ENCODE assay signal across 9 cellular contexts in the genomic region with DNA sequence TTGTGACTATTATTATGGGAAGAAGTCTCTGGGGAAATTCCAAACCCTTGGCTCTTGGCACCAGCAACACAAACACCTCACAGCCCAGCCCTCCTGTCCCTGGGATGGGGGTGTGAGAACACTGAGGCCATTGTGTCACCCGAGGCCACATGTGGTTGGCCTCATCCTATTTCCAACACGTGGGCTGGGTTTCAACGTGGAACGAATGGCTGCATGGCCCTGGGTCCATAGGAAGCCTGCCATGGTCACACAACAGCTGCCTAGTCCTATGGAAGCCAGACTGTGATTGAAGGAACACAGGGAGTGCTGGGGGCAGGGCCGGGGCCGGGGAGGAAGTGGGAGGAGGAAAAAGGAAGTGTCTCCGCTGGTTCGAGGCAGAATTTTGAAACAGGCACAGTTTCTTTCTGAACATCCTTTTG. TPM values are rescaled to one million over a fixed set of nuclear protein-coding genes. Genes with fewer than 3 reads are reported as not detected.
DNase-seq lines count a peak whose midpoint lies in the region; ATAC-seq and TF ChIP-seq lines count a peak whose summit lies in the region.
"Had no signal": no experiment of that assay in that cellular context is flagged by ENCODE, and none has a peak within 500 bp of the region (broad histone marks: within the 10 kb centered on the region; RNA-seq: fewer than 3 reads in every experiment).

No MANE protein-coding gene starts in this region.

- no peak overlapping the region for H3K27ac ChIP-seq in right cardiac atrium (ENCODE audit: low read length)
- H3K27ac ChIP-seq in upper lobe of left lung = peak overlapping the region in 1 of 4 donors; percentile 42

- H3K27ac Mint-ChIP-seq in osteocyte (ENCODE audit: unreplicated experiment) = no peak overlapping the region

- TF ChIP-seq EP300 in upper lobe of left lung (IDR thresholded peaks at IDR 0.05) = no peak

- ATAC-seq in Right ventricle myocardium superior (ENCODE audit: poor library complexity) = peak; percentile 45
- peak; percentile 55 to 69 for ATAC-seq in right cardiac atrium
- ATAC-seq in upper lobe of left lung (ENCODE audit: low FRiP score in 2 of 2) = peak in 1 of 2 donors; percentile 82
- no peak for ATAC-seq in GM21576 (IDR thresholded peaks at IDR 0.05; ENCODE audit: unreplicated experiment)

- H3K9me3 ChIP-seq in right cardiac atrium (ENCODE audit: control insufficient read depth, low read length) (no peaks in the 10 kb centered on the region), upper lobe of left lung (no peaks in the 10 kb centered on the region)

- DNase-seq in Right ventricle myocardium superior (peak; percentile 53), cardiac septum (ENCODE audit: low spot score) (no peak), RPMI7951 (ENCODE audit: low read depth) (peak; percentile 75), right cardiac atrium (peak in 2 of 3 donors; percentile 60 to 63), upper lobe of left lung (peak; percentile 46 to 54), osteocyte (ENCODE audit: extremely low spot score, unreplicated experiment) (no peak), cortex of kidney (lab: John Stamatoyannopoulos, UW) (no peak)
- DNase-seq: GOT3 had no signal

- intact Hi-C loops in Right ventricle myocardium superior (cut with DNase I) = no loop called here
- intact Hi-C loops in cardiac septum (cut with DNase I) = no loop called here
- intact Hi-C loops in right cardiac atrium (cut with DNase I) = no loop called here

- no peaks in the 10 kb centered on the region for H3K27me3 Mint-ChIP-seq in osteocyte (ENCODE audit: unreplicated experiment)

- TF ChIP-seq POLR2A in upper lobe of left lung (IDR thresholded peaks at IDR 0.05) = peak in 1 of 4 donors; percentile 21

- H3K4me1 ChIP-seq in right cardiac atrium (ENCODE audit: control insufficient read depth, insufficient read depth, low read length) (peaks cover 8% of the 10 kb centered on the region), upper lobe of left lung (peaks cover 0 to 12% (median 1%) of the 10 kb centered on the region in 4 donors)

- TF ChIP-seq CTCF in upper lobe of left lung (IDR thresholded peaks at IDR 0.05) = no peak
- no peak for TF ChIP-seq CTCF in osteocyte (IDR thresholded peaks at IDR 0.05)

- peaks cover 11% of the 10 kb centered on the region for H3K9me3 Mint-ChIP-seq in osteocyte (ENCODE audit: unreplicated experiment)

- no peak overlapping the region for H3K4me3 Mint-ChIP-seq in osteocyte (ENCODE audit: unreplicated experiment)

- no peaks in the 10 kb centered on the region for H3K36me3 Mint-ChIP-seq in osteocyte (ENCODE audit: unreplicated experiment)

- no peaks in the 10 kb centered on the region for H3K4me1 Mint-ChIP-seq in osteocyte (ENCODE audit: unreplicated experiment)

- H3K27me3 ChIP-seq in right cardiac atrium (ENCODE audit: control insufficient read depth, insufficient read depth) (no peaks in the 10 kb centered on the region), upper lobe of left lung (no peaks in the 10 kb centered on the region)

- WGBS in right cardiac atrium = 10% methylated on average over 8 of the region's 8 CpGs
- WGBS in upper lobe of left lung, 2 donors = 7 to 32% methylated on average over 3 to 8 of the region's 8 CpGs

- no peaks in the 10 kb centered on the region for H3K36me3 ChIP-seq in upper lobe of left lung

- H3K4me3 ChIP-seq in right cardiac atrium (ENCODE audit: low read length) (no peak overlapping the region), upper lobe of left lung (no peak overlapping the region)

RNA-seq across cellular contexts. Expression of a gene that starts 10.0 kb away (rescaled TPM):
- 30.9 TPM for total RNA-seq in Right ventricle myocardium superior
- total RNA-seq in cardiac septum = 23.4 TPM
- 0.78 and 1.2 TPM in 2 replicates for total RNA-seq in RPMI7951 (2014; rRNA removed; shearing (Covaris generic))
- 10 to 100 TPM; 27.0 to 34.9 (median 30.7) TPM for total RNA-seq in right cardiac atrium
- polyA plus RNA-seq in right cardiac atrium = 11.0 TPM
- 10 to 100 TPM in 3 of 6 donors, 1 to 10 TPM in 3; 5.2 to 26.3 (median 11.7) TPM for total RNA-seq in upper lobe of left lung
- total RNA-seq in osteocyte = 2.3 and 3.7 TPM in 2 replicates

Comparison
In these comparisons a context has a peak if more than half of its experiments do, and no peak if none do; other contexts are left out.
1. DNase-seq: peak in Right ventricle myocardium superior (single experiment), RPMI7951 (single experiment), right cardiac atrium (2 of 3) and upper lobe of left lung (2 of 2); none in cardiac septum (single experiment), osteocyte (single experiment) and cortex of kidney (single experiment).